ENCODE assay signal across 1 cellular context in genomic region chr3:70989174-70989573, GRCh38.
TF ChIP-seq lines count a peak whose summit lies in the region.

No MANE protein-coding gene starts in this region.

TF ChIP-seq in WTC11, 78 proteins besides CTCF, POLR2A, EP300 and RAD21 (continued from another document):
- no peak for TF ChIP-seq PRDM15 (CRISPR knock-in tag; IDR thresholded peaks at IDR 0.05)
- TF ChIP-seq ZNF232 (CRISPR knock-in tag; IDR thresholded peaks at IDR 0.05), result no peak
- no peak for TF ChIP-seq CBFB (CRISPR knock-in tag; IDR thresholded peaks at IDR 0.05; ENCODE audit: low read depth)
- no peak for TF ChIP-seq ESRRA (CRISPR knock-in tag; IDR thresholded peaks at IDR 0.05; ENCODE audit: borderline replicate concordance)
TF ChIP-seq in WTC11: peak in this region for 0.
